ENCODE assay signal across 7 cellular contexts in genomic region chrX:134990475-134991473, GRCh38. TPM values are rescaled to one million over a fixed set of nuclear protein-coding genes. Genes with fewer than 3 reads are reported as not detected.
A peak's percentile ranks its signal among the peaks of the same experiment; 100 is the strongest.
DNase-seq lines count a peak whose midpoint lies in the region; ATAC-seq, FAIRE-seq and TF ChIP-seq lines count a peak whose summit lies in the region.

Gene SMIM10 (plus strand): TSS chrX:134990991. CDS start chrX:134991096, 105 bp downstream.

- peaks cover 18% of the 10 kb centered on the region for H3K27me3 Mint-ChIP-seq in activated CD4-positive, alpha-beta T cell treated with anti-CD3 and anti-CD28 coated beads for 36 hours

- H3K4me2 ChIP-seq in H1 (ENCODE audit: insufficient read depth in 1 of 2, low read depth in 2 of 2, low read length in 2 of 2), result peak within 1 kb of the TSS; percentile 63 to 80

- peak within 1 kb of the TSS; percentile 48; the same call in 1 of the 2 replicates for H3K18ac ChIP-seq in H1 (ENCODE audit: extremely low read depth, low read length)

- no peak within 1 kb of the TSS for H2BK15ac ChIP-seq in H1 (ENCODE audit: low read length)

- H3K4me1 ChIP-seq in H1 (replicated peaks in 1 of 4; ENCODE audit: control insufficient read depth in 3 of 4, insufficient read depth in 4 of 4, low read length in 3 of 4), result 0 out of 7 replicates have a peak, but pooled peaks cover 0 to 2% (median 0%) of the 10 kb centered on the region in 4 experiments

- no peak within 1 kb of the TSS; the same call in 1 of the 2 replicates for H3K4me3 ChIP-seq in HL-60 (replicated peaks; ENCODE audit: insufficient read depth, low read length)
- H3K4me3 ChIP-seq in H1 (ENCODE audit: extremely low read depth in 1 of 4, insufficient read depth in 2 of 4, low read depth in 3 of 4, low read length in 4 of 4), result peak within 1 kb of the TSS in 2 of 4 experiments; percentile 30 to 56; a peak in 6 of 8 replicates

- H2AFZ ChIP-seq in H1 (ENCODE audit: low read length), result peak within 1 kb of the TSS; percentile 79; the same call in 1 of the 2 replicates

- WGBS in H1 (ENCODE audit: extremely low coverage in 1 of 2, insufficient coverage in 1 of 2, insufficient read length in 1 of 2, insufficient replicate concordance in 2 of 2, low coverage in 1 of 2, low lambda C conversion rate in 2 of 2, missing lambda C conversion rate in 1 of 2), 2 experiments, result 11% methylated on average over 44 of the region's 49 CpGs; no CpG with 5 or more reads in 1 of the 2 experiments

- H2BK12ac ChIP-seq in H1 (ENCODE audit: low read depth, low read length), result peak within 1 kb of the TSS; percentile 60; the same call in 1 of the 2 replicates

- CTCF ChIA-PET in activated CD4-positive, alpha-beta T cell treated with anti-CD3 and anti-CD28 coated beads for 36 hours (lab: Charles Lee), result interaction anchor here (1.1 kb wide), 1 partner anchor 11 kb away, joined by 4 read pairs; no protein-coding TSS in a partner anchor
- CTCF ChIA-PET in H1 (lab: Charles Lee; ENCODE audit: partially characterized antibody), result interaction anchor here (1.2 kb wide), 1 partner anchor 9 kb away, joined by 3 read pairs; no protein-coding TSS in a partner anchor

- no peaks in the 10 kb centered on the region for H3K79me1 ChIP-seq in H1 (ENCODE audit: low read depth, low read length)

- intact Hi-C loops in activated CD4-positive, alpha-beta T cell treated with anti-CD3 and anti-CD28 coated beads for 36 hours (cut with DNase I, micrococcal nuclease), result no loop called here

- peak; percentile 17 to 62 for DNase-seq in HL-60 (ENCODE audit: low read depth in 1 of 2, low spot score in 1 of 2)
- DNase-seq in activated CD4-positive, alpha-beta T cell treated with anti-CD3 and anti-CD28 coated beads for 36 hours, result peak; percentile 48
- peak in 1 of 2 experiments; percentile 55 for DNase-seq in H1 (ENCODE audit: low read depth in 1 of 2, low spot score in 2 of 2)
- peak; percentile 50 for DNase-seq in medulla oblongata (ENCODE audit: extremely low spot score)
- DNase-seq in stimulated activated CD8-positive, alpha-beta memory T cell treated with anti-CD3 and anti-CD28 coated beads, Interleukin-4, amount 100 ng/mL, for 24 hours (ENCODE audit: low read depth), result peak; percentile 7
- DNase-seq in NCI-H187 (lab: John Stamatoyannopoulos, UW), result no peak

- H4K20me1 ChIP-seq in H1 (replicated peaks in 1 of 2; ENCODE audit: control insufficient read depth in 1 of 2, insufficient read depth in 2 of 2, low read length in 2 of 2), result no peaks in the 10 kb centered on the region

- no peak for TF ChIP-seq POLR2A in H1 (IDR thresholded peaks at IDR 0.05; ENCODE audit: control extremely low read depth in 1 of 2, low read depth in 2 of 2, low read length in 2 of 2)

- no peak within 1 kb of the TSS for H3K23ac ChIP-seq in H1 (ENCODE audit: insufficient read length)

- no peak within 1 kb of the TSS for H2BK120ac ChIP-seq in H1 (replicated peaks; ENCODE audit: low read depth, low read length)

- FAIRE-seq in H1 (lab: Jason Lieb, UNC), result no peak

- H2BK5ac ChIP-seq in H1 (ENCODE audit: low read depth, low read length), result no peak within 1 kb of the TSS

- no peak within 1 kb of the TSS for H3K56ac ChIP-seq in H1 (replicated peaks; ENCODE audit: insufficient read length, low read depth, low read length)

- H2BK20ac ChIP-seq in H1 (ENCODE audit: low read length), result no peak within 1 kb of the TSS

- H3K14ac ChIP-seq in H1 (ENCODE audit: insufficient read length), result no peak within 1 kb of the TSS

- peak; percentile 53 for ATAC-seq in GM18517 (IDR thresholded peaks at IDR 0.05; ENCODE audit: unreplicated experiment)
- peak; percentile 73 for ATAC-seq in activated CD4-positive, alpha-beta T cell treated with anti-CD3 and anti-CD28 coated beads for 36 hours

- TF ChIP-seq RAD21 in H1 (IDR thresholded peaks at IDR 0.05 in 1 of 2, conservative IDR thresholded peaks at IDR 0.05 in 1 of 2; ENCODE audit: low read depth in 2 of 2, low read length in 2 of 2), result no peak

- H3K9me3 Mint-ChIP-seq in activated CD4-positive, alpha-beta T cell treated with anti-CD3 and anti-CD28 coated beads for 36 hours (ENCODE audit: low read depth), result no peaks in the 10 kb centered on the region

- peak within 1 kb of the TSS; percentile 71 for H3K4me3 Mint-ChIP-seq in activated CD4-positive, alpha-beta T cell treated with anti-CD3 and anti-CD28 coated beads for 36 hours

- H3K27me3 ChIP-seq in HL-60 (ENCODE audit: insufficient read depth, poor library complexity, severe bottlenecking) (no peaks in the 10 kb centered on the region), H1 (replicated peaks in 1 of 4; ENCODE audit: control insufficient read depth in 3 of 4, extremely low read depth in 1 of 4, insufficient read depth in 3 of 4, low read length in 3 of 4) (no peaks in the 10 kb centered on the region; a peak in 3 of 7 replicates)

- POLR2A ChIA-PET in activated CD4-positive, alpha-beta T cell treated with anti-CD3 and anti-CD28 coated beads for 36 hours (lab: Charles Lee), result no interaction called here
- POLR2A ChIA-PET in H1 (lab: Charles Lee; ENCODE audit: partially characterized antibody), result interaction anchor here (1.4 kb wide), 1 partner anchor 23 kb away, joined by 3 read pairs; no protein-coding TSS in a partner anchor

- no peaks in the 10 kb centered on the region; the same call in 1 of the 2 replicates for H3K23me2 ChIP-seq in H1 (ENCODE audit: low read depth, low read length)

- TF ChIP-seq CTCF in HL-60 (IDR thresholded peaks at IDR 0.05; ENCODE audit: insufficient read depth, low read length) (no peak), H1 (IDR thresholded peaks at IDR 0.05; ENCODE audit: control extremely low read depth in 1 of 3, insufficient read depth in 1 of 3, low read depth in 1 of 3, low read length in 3 of 3) (no peak)

- H4K5ac ChIP-seq in H1 (ENCODE audit: insufficient read length, low read depth, low read length), result peak within 1 kb of the TSS; percentile 68

- no peaks in the 10 kb centered on the region for H3K36me3 ChIP-seq in H1 (ENCODE audit: control insufficient read depth in 2 of 4, insufficient read depth in 4 of 4, low read length in 3 of 4)

- no peaks in the 10 kb centered on the region for H3K9me3 ChIP-seq in H1 (ENCODE audit: insufficient read depth in 2 of 2, low read depth in 1 of 2, low read length in 1 of 2)

- peaks cover 13% of the 10 kb centered on the region for H3K4me1 Mint-ChIP-seq in activated CD4-positive, alpha-beta T cell treated with anti-CD3 and anti-CD28 coated beads for 36 hours

- no peak within 1 kb of the TSS for H3K4ac ChIP-seq in H1 (replicated peaks; ENCODE audit: insufficient read length, low read depth, low read length)

- no peak for TF ChIP-seq EP300 in H1 (IDR thresholded peaks at IDR 0.05; ENCODE audit: borderline replicate concordance in 1 of 2, low read depth in 2 of 2, low read length in 2 of 2)

- no peaks in the 10 kb centered on the region for H3K36me3 Mint-ChIP-seq in activated CD4-positive, alpha-beta T cell treated with anti-CD3 and anti-CD28 coated beads for 36 hours (ENCODE audit: low read depth)

- peak within 1 kb of the TSS; percentile 32 for H3K27ac ChIP-seq in HL-60 (replicated peaks)
- no peak within 1 kb of the TSS for H3K27ac ChIP-seq in H1 (ENCODE audit: low read depth, low read length)

- H4K91ac ChIP-seq in H1 (replicated peaks; ENCODE audit: insufficient read length, low read length), result no peak within 1 kb of the TSS

- H3K27ac Mint-ChIP-seq in activated CD4-positive, alpha-beta T cell treated with anti-CD3 and anti-CD28 coated beads for 36 hours, result peak within 1 kb of the TSS; percentile 88

- H3K9ac ChIP-seq in H1 (replicated peaks in 1 of 4; ENCODE audit: extremely low read depth in 1 of 4, low read depth in 3 of 4, low read length in 3 of 4), result peak within 1 kb of the TSS in 1 of 4 experiments; percentile 35; a peak in 2 of 7 replicates

- peak within 1 kb of the TSS; percentile 77; the same call in 1 of the 2 replicates for H4K8ac ChIP-seq in H1 (ENCODE audit: extremely low read depth, insufficient read depth, low read length)

- no peak within 1 kb of the TSS for H2AK5ac ChIP-seq in H1 (ENCODE audit: low read depth, low read length)

- no peaks in the 10 kb centered on the region for H3K79me2 ChIP-seq in H1 (ENCODE audit: control insufficient read depth in 1 of 2, insufficient read depth in 2 of 2, low read length in 2 of 2)

TF ChIP-seq in H1, 55 proteins besides CTCF, POLR2A, EP300 and RAD21 (continues in another document):
- no peak for TF ChIP-seq SIN3A (conservative IDR thresholded peaks at IDR 0.05 in 1 of 2, IDR thresholded peaks at IDR 0.05 in 1 of 2; ENCODE audit: low read depth in 1 of 2, low read length in 2 of 2)
- TF ChIP-seq E2F6 (IDR thresholded peaks at IDR 0.05), result peak; percentile 70; the same call in 1 of the 2 replicates
- TF ChIP-seq YY1 (IDR thresholded peaks at IDR 0.05; ENCODE audit: low read depth, low read length), result 0 out of 2 replicates have a peak, but pooled peaks have one; percentile 23
- no peak for TF ChIP-seq MAFK (IDR thresholded peaks at IDR 0.05; ENCODE audit: low read depth, low read length)
- TF ChIP-seq KDM1A (IDR thresholded peaks at IDR 0.05; ENCODE audit: borderline replicate concordance, low read length), result no peak
- 0 out of 2 replicates have a peak, but pooled peaks have one; percentile 35 for TF ChIP-seq PHF8 (conservative IDR thresholded peaks at IDR 0.05; ENCODE audit: low read depth, low read length)
- TF ChIP-seq EGR1 (IDR thresholded peaks at IDR 0.05; ENCODE audit: borderline replicate concordance, low read depth, low read length), result no peak
- TF ChIP-seq MAX (IDR thresholded peaks at IDR 0.05), result peak; percentile 45
- TF ChIP-seq TAF1 (IDR thresholded peaks at IDR 0.05; ENCODE audit: low read depth, low read length), result peak; percentile 41; the same call in 1 of the 2 replicates

RNA-seq across cellular contexts. Expression of gene SMIM10, which starts in this region (rescaled TPM):
- total RNA-seq in activated CD4-positive, alpha-beta T cell treated with anti-CD3 and anti-CD28 coated beads for 36 hours, result under 1 TPM; 0.30 to 0.84 TPM
- total RNA-seq in H1 (2021; fragmentation: NEBNext Ultra II Directional; extraction: Animal tissue kit (Norgen Biotek cat#: 25700)), result 2.1 and 2.3 TPM in 2 replicates
- polyA plus RNA-seq in H1 (2011; rRNA removed), result 2.8 and 4.6 TPM in 2 replicates
- 2.2 TPM for polyA plus RNA-seq in H1 (2011; cell fraction: cytosol; rRNA removed)
- polyA plus RNA-seq in H1 (2011; cell fraction: nucleus; rRNA removed), result 13.7 TPM
- 1.5 to 2.6 TPM (median 2.3 TPM) in 4 replicates for polyA plus RNA-seq in H1 (2012, experiment 1 of 2)
- 0.46 TPM for polyA plus RNA-seq in H1 (2012, experiment 2 of 2)
- polyA plus RNA-seq in H1 (2013, experiment 1 of 2), result 8.5 TPM
- polyA plus RNA-seq in H1 (2013, experiment 2 of 2), result 7.6 TPM
- 0.17 and 0.57 TPM in 2 replicates for polyA minus RNA-seq in H1 (2011; rRNA and poly(A)+ RNA removed)
- polyA minus RNA-seq in H1 (2011; cell fraction: cytosol; rRNA and poly(A)+ RNA removed), result 0.73 TPM
- polyA minus RNA-seq in H1 (2011; cell fraction: nucleus; rRNA and poly(A)+ RNA removed), result 2.6 TPM

Comparison
In these comparisons a context has a peak if more than half of its experiments do, and no peak if none do; other contexts are left out.
1. Peak in DNase-seq and ATAC-seq in activated CD4-positive, alpha-beta T cell treated with anti-CD3 and anti-CD28 coated beads for 36 hours; RNA of the gene not detected or under 1 TPM.
2. DNase-seq: peak in HL-60 (2 of 2), medulla oblongata (single experiment) and stimulated activated CD8-positive, alpha-beta memory T cell treated with anti-CD3 and anti-CD28 coated beads, Interleukin-4, amount 100 ng/mL, for 24 hours (single experiment); none in NCI-H187 (0 of 2).